1 cellular context compared by ENCODE assay signal in the genomic region with DNA sequence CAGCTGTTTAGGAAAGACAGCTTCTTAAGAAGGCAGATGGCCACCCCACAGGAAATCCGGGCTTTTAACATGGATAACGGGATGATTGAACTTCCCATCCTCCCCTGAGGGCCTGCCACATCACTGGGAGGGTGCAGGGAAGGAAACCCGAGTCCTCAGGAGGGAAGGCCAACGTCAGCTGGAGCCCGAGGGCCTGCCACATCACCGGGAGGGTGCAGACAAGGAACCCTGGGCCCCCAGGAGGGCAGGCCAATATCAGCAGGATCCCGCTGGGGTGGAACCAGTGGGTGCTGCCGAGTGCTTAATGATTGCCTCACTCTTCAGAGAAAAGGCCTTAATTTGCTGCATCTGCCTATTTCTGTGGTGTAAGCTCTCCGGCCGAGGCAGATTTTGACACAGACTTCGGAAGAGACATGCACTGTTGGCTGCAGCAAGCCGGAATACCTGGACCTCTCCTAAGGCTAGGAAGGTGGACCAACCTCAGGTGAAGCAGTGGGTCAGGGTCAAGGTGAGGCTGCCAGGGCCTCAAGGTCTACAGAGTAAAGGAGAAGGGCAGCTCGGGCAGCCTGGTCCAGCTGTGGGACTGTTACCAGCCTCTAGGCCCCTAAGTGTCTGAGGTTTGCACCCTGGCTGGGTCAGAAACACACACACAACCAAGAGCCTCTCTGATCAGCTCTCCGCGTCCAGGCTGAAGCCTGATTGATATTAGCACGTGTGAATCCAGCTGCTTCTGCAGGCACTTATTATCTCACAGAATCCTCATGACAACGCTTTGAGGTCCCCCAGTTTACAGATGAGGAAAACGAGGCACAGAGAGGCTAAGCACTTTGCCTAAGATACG.
TF ChIP-seq lines count a peak whose summit lies in the region.

No MANE protein-coding gene starts in this region.

TF ChIP-seq in A549, 52 proteins besides CTCF, POLR2A, EP300 and RAD21 (continued from another document):
- TF ChIP-seq, protein P1, sequence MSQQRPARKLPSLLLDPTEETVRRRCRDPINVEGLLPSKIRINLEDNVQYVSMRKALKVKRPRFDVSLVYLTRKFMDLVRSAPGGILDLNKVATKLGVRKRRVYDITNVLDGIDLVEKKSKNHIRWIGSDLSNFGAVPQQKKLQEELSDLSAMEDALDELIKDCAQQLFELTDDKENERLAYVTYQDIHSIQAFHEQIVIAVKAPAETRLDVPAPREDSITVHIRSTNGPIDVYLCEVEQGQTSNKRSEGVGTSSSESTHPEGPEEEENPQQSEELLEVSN (IDR thresholded peaks at IDR 0.05; ENCODE audit: borderline replicate concordance, low read depth), result no peak
- TF ChIP-seq, protein P2, sequence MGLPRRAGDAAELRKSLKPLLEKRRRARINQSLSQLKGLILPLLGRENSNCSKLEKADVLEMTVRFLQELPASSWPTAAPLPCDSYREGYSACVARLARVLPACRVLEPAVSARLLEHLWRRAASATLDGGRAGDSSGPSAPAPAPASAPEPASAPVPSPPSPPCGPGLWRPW (IDR thresholded peaks at IDR 0.05), result no peak
- TF ChIP-seq FOSL2 (IDR thresholded peaks at IDR 0.05), result no peak
- no peak for TF ChIP-seq FOSL2 (CRISPR knock-in tag; IDR thresholded peaks at IDR 0.05)
- TF ChIP-seq RFX5 (IDR thresholded peaks at IDR 0.05), result no peak
- no peak for TF ChIP-seq NR3C1 (IDR thresholded peaks at IDR 0.05)
- no peak for TF ChIP-seq FOSB (CRISPR knock-in tag; IDR thresholded peaks at IDR 0.05)
- no peak for TF ChIP-seq NPAS2 (CRISPR knock-in tag; IDR thresholded peaks at IDR 0.05; ENCODE audit: borderline replicate concordance)
- TF ChIP-seq JUN (IDR thresholded peaks at IDR 0.05), result no peak
- TF ChIP-seq HOXB13 (CRISPR knock-in tag; IDR thresholded peaks at IDR 0.05; ENCODE audit: low read depth), result no peak
